9 cellular contexts compared by ENCODE assay signal in the genomic region with DNA sequence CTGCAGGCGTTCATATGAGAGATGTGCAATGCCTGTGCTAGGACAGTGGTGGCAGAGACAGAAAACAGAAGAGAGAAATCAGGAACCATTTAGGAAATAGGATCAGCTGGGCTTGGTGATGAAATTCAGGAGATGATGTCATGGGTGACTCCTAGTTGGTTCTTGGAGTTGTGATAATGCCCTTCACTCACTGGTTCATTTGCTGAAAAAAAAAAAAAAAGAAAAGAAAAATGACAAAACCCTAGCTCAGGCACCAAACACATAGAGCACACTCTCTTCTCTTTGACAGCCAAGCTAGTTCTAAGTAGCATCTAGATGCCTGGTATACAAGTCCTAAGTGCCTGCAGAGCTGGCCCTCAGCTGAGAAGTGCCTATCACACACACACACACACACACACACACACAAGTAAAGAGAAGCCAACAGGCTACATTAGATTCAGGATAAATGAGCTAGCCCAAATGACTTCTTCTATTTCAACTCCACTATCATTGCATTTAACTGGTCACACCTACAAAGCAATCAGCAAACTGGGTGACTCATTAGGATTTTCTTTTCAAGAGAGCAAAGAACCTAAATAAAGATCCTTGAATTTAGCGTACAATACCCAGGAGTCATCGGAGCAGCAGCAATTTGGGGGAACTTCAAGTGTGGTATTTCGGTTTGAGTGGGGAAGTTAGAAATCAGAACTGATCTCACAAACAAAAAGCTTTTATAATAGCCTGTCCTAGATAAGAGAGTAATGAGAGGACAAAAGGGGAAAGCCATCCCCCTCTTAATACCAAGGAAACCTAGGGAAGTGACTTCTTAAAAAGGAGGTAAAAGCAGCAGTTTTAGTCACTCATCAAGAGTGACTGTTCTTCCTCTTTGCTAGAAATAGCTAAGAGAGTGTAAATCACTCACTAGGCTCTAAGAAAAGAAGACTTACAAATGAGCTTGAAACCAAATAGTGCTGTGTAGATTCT.
DNase-seq lines count a peak whose midpoint lies in the region; ATAC-seq and FAIRE-seq lines count a peak whose summit lies in the region.
"Had no signal": no experiment of that assay in that cellular context is flagged by ENCODE, and none has a peak within 500 bp of the region (broad histone marks: within the 10 kb centered on the region; RNA-seq: fewer than 3 reads in every experiment).

No MANE protein-coding gene starts in this region.

- peak overlapping the region; percentile 18 for H3K27ac Mint-ChIP-seq in activated naive CD8-positive, alpha-beta T cell
- no peak overlapping the region for H3K27ac Mint-ChIP-seq in activated naive CD8-positive, alpha-beta T cell treated with anti-CD3 and anti-CD28 coated beads for 36 hours

- 47% methylated on average over 4 of the region's 4 CpGs for WGBS in right cardiac atrium

- no peaks in the 10 kb centered on the region for H3K27me3 Mint-ChIP-seq in activated naive CD8-positive, alpha-beta T cell
- H3K27me3 Mint-ChIP-seq in activated naive CD8-positive, alpha-beta T cell treated with anti-CD3 and anti-CD28 coated beads for 36 hours, result no peaks in the 10 kb centered on the region

- H3K27ac ChIP-seq in right cardiac atrium (ENCODE audit: low read length), result peak overlapping the region; percentile 27

- no peak for FAIRE-seq in RCC 7860 (lab: Jason Lieb, UNC)

- in situ Hi-C loops in ACHN (cut with HindIII; ENCODE audit: low pct_ligation_motif_present, low pct_unique_long_range_greater_than_20kb, low sequenced_read_pairs), result no loop called here

- H3K9me3 ChIP-seq in right cardiac atrium (ENCODE audit: control insufficient read depth, low read length), result no peaks in the 10 kb centered on the region

- H3K36me3 Mint-ChIP-seq in activated naive CD8-positive, alpha-beta T cell, result peaks cover 33% of the 10 kb centered on the region
- H3K36me3 Mint-ChIP-seq in activated naive CD8-positive, alpha-beta T cell treated with anti-CD3 and anti-CD28 coated beads for 36 hours, result peaks cover 32% of the 10 kb centered on the region

- no peaks in the 10 kb centered on the region for H3K27me3 ChIP-seq in right cardiac atrium (ENCODE audit: control insufficient read depth, insufficient read depth)

- H3K4me1 Mint-ChIP-seq in activated naive CD8-positive, alpha-beta T cell (ENCODE audit: low read depth), result peaks cover 72% of the 10 kb centered on the region
- H3K4me1 Mint-ChIP-seq in activated naive CD8-positive, alpha-beta T cell treated with anti-CD3 and anti-CD28 coated beads for 36 hours, result peaks cover 36% of the 10 kb centered on the region

- H3K4me3 Mint-ChIP-seq in activated naive CD8-positive, alpha-beta T cell, result no peak overlapping the region
- H3K4me3 Mint-ChIP-seq in activated naive CD8-positive, alpha-beta T cell treated with anti-CD3 and anti-CD28 coated beads for 36 hours, result no peak overlapping the region

- peak; percentile 60 for ATAC-seq in HG02973 (IDR thresholded peaks at IDR 0.05; ENCODE audit: unreplicated experiment)
- peak; percentile 68 to 71 for ATAC-seq in right cardiac atrium

- H3K4me3 ChIP-seq in right cardiac atrium (ENCODE audit: low read length), result no peak overlapping the region
- H3K4me3 ChIP-seq: skin epidermis had no signal

- peaks cover 11% of the 10 kb centered on the region for H3K4me1 ChIP-seq in right cardiac atrium (ENCODE audit: control insufficient read depth, insufficient read depth, low read length)

- peaks cover 11% of the 10 kb centered on the region for H3K9me3 Mint-ChIP-seq in activated naive CD8-positive, alpha-beta T cell (ENCODE audit: low read depth)
- peaks cover 13% of the 10 kb centered on the region for H3K9me3 Mint-ChIP-seq in activated naive CD8-positive, alpha-beta T cell treated with anti-CD3 and anti-CD28 coated beads for 36 hours

- intact Hi-C loops in right cardiac atrium (cut with DNase I), result no loop called here

- no peak for DNase-seq in activated naive CD8-positive, alpha-beta T cell treated with anti-CD3 and anti-CD28 coated beads for 36 hours
- DNase-seq in RCC 7860 (ENCODE audit: low spot score) (peak; percentile 17), right cardiac atrium (no peak), retina (no peak), ACHN (no peak), HuH-7.5 (ENCODE audit: low spot score) (no peak)
